ENCODE assay signal across 1 cellular context in the genomic region with DNA sequence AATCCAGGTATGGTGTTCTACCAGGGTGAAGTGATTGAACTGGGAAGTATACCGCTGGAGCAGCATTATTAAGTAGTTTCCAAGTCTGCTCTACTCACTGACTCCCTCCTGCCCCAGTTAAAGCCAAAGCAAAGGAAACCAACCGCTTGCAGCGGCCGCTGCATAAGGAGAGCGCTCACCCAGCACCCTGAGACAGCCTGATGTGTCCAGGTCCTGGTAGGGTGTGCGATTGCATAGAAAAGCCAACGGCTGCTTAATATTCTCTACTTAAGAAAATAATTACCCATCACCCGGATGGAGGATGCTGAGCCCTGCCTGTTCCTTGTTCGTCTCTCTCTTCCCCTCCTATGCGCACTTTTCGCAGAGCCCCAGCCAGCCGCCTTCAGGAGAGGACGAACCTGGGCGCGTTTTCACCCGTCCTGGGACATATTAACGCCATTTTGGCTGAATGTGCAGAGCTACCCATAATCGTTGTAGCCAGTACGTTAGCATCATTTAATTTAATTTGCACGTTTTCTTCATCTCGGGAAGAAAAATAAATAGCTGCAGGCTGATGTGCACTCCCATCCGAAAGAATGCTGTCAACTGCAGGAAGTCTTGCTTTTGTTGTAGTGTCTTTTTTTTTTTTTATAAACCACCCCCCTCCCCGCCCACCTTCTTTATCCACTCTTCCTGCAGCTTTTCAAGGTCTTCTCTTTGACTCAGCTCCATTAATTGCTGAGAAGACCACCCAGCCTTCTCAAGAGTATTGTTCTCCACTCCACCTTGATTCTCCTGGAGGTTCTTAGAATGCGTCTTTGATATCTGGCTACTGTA.
TF ChIP-seq lines count a peak whose summit lies in the region.

No MANE protein-coding gene starts in this region.

TF ChIP-seq in HepG2, 621 proteins besides CTCF, POLR2A, EP300 and RAD21 (continued from another document):
- TF ChIP-seq HNRNPK (IDR thresholded peaks at IDR 0.05; ENCODE audit: low read depth, low read length, poor library complexity, severe bottlenecking), result no peak
- no peak for TF ChIP-seq ASH2L (IDR thresholded peaks at IDR 0.05; ENCODE audit: insufficient read length, low read depth, low read length)
- TF ChIP-seq, protein P1, sequence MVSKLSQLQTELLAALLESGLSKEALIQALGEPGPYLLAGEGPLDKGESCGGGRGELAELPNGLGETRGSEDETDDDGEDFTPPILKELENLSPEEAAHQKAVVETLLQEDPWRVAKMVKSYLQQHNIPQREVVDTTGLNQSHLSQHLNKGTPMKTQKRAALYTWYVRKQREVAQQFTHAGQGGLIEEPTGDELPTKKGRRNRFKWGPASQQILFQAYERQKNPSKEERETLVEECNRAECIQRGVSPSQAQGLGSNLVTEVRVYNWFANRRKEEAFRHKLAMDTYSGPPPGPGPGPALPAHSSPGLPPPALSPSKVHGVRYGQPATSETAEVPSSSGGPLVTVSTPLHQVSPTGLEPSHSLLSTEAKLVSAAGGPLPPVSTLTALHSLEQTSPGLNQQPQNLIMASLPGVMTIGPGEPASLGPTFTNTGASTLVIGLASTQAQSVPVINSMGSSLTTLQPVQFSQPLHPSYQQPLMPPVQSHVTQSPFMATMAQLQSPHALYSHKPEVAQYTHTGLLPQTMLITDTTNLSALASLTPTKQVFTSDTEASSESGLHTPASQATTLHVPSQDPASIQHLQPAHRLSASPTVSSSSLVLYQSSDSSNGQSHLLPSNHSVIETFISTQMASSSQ (IDR thresholded peaks at IDR 0.05; ENCODE audit: low read depth), result no peak
- TF ChIP-seq, protein P1 (CRISPR knock-in tag; IDR thresholded peaks at IDR 0.05; ENCODE audit: borderline replicate concordance), result no peak
- no peak for TF ChIP-seq ZNF446 (CRISPR knock-in tag; IDR thresholded peaks at IDR 0.05)
- TF ChIP-seq RFX5 (IDR thresholded peaks at IDR 0.05; ENCODE audit: low read depth, low read length), result no peak
- no peak for TF ChIP-seq GPBP1L1 (CRISPR knock-in tag; IDR thresholded peaks at IDR 0.05)
- TF ChIP-seq MEF2D (CRISPR knock-in tag; IDR thresholded peaks at IDR 0.05), result no peak
- TF ChIP-seq ZFP36L2 (CRISPR knock-in tag; IDR thresholded peaks at IDR 0.05), result no peak
- no peak for TF ChIP-seq SNAI1 (CRISPR knock-in tag; IDR thresholded peaks at IDR 0.05; ENCODE audit: borderline replicate concordance)
- TF ChIP-seq SUZ12 (IDR thresholded peaks at IDR 0.05; ENCODE audit: low read depth, low read length), result no peak
- no peak for TF ChIP-seq ZNF30 (CRISPR knock-in tag; IDR thresholded peaks at IDR 0.05)
- no peak for TF ChIP-seq ZNF781 (CRISPR knock-in tag; IDR thresholded peaks at IDR 0.05; ENCODE audit: borderline replicate concordance, not compliant biosample characterization)
- no peak for TF ChIP-seq SP5 (CRISPR knock-in tag; IDR thresholded peaks at IDR 0.05; ENCODE audit: borderline replicate concordance, low read depth)
- TF ChIP-seq FOXJ3 (CRISPR knock-in tag; IDR thresholded peaks at IDR 0.05; ENCODE audit: borderline replicate concordance), result no peak
- no peak for TF ChIP-seq ZBTB14 (CRISPR knock-in tag; IDR thresholded peaks at IDR 0.05)
- TF ChIP-seq ZNF33B (CRISPR knock-in tag; IDR thresholded peaks at IDR 0.05), result no peak
- TF ChIP-seq ZNF747 (CRISPR knock-in tag; IDR thresholded peaks at IDR 0.05; ENCODE audit: borderline replicate concordance), result no peak
- no peak for TF ChIP-seq ZNF484 (CRISPR knock-in tag; IDR thresholded peaks at IDR 0.05; ENCODE audit: borderline replicate concordance, low read depth)
